17 cellular contexts compared by ENCODE assay signal in the genomic region with DNA sequence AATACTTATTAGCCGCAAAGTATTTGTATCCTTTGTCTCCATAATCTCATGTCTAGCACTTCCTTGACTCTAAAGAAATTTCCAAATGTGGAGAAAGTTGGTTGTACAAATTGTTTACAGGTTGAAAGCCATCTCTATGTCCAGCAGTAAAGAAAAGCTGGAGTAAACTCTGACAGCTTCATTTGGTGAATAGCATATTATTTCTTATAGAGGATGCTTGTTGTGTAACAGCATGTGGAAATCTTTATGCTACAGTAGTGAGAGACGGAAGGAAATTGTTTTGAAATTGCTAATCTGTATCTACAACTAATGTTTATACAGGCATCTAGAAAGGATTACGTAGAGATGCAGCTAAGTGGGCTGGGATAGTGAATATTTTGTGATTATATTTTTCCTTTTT.
DNase-seq lines count a peak whose midpoint lies in the region; ATAC-seq and TF ChIP-seq lines count a peak whose summit lies in the region.
"Had no signal": no experiment of that assay in that cellular context is flagged by ENCODE, and none has a peak within 500 bp of the region (broad histone marks: within the 10 kb centered on the region; RNA-seq: fewer than 3 reads in every experiment).

No MANE protein-coding gene starts in this region.

- TF ChIP-seq CTCF in A673 (conservative IDR thresholded peaks at IDR 0.05; ENCODE audit: low read depth, low read length) (no peak), left ventricle myocardium inferior (IDR thresholded peaks at IDR 0.05; ENCODE audit: borderline replicate concordance) (no peak)
- no peak for TF ChIP-seq CTCF in CD4-positive, alpha-beta T cell (IDR thresholded peaks at IDR 0.05)

- peaks cover 22% of the 10 kb centered on the region for H3K4me1 Mint-ChIP-seq in CD4-positive, alpha-beta T cell (ENCODE audit: low read depth)
- H3K4me1 Mint-ChIP-seq: immature natural killer cell had no signal

- H3K27ac ChIP-seq in A673 (ENCODE audit: low read depth, low read length, poor library complexity, severe bottlenecking) (no peak overlapping the region), left ventricle myocardium inferior (replicated peaks) (no peak overlapping the region)
- no peak overlapping the region for H3K27ac ChIP-seq in CD4-positive, alpha-beta T cell (ENCODE audit: low read depth, low read length)
- H3K27ac ChIP-seq: SK-N-MC, testis had no signal

- no peaks in the 10 kb centered on the region for H3K9me3 Mint-ChIP-seq in CD4-positive, alpha-beta T cell
- H3K9me3 Mint-ChIP-seq: effector memory CD8-positive, alpha-beta T cell; immature natural killer cell had no signal

- peak; percentile 31 for DNase-seq in A673 (ENCODE audit: low spot score)
- DNase-seq in CD4-positive, alpha-beta T cell = no peak
- DNase-seq in adipocyte (ENCODE audit: low read depth) = peak; percentile 87
- DNase-seq in glomerular endothelial cell (ENCODE audit: extremely low read depth, low read depth, low spot score) = peak; percentile 80
- no peak for DNase-seq in posterior cingulate gyrus
- no peak for DNase-seq in cerebellum (ENCODE audit: low spot score)
- no peak for DNase-seq in activated CD4-positive, CD25-positive, alpha-beta regulatory T cell treated with anti-CD3 and anti-CD28 coated beads, Interleukin-2, amount 50 U/mL, for 72 hours
- DNase-seq in left ventricle myocardium inferior = no peak
- DNase-seq: body of pancreas; effector memory CD8-positive, alpha-beta T cell; immature natural killer cell; KBM-7; NCI-H187; stimulated activated CD4-positive, alpha-beta T cell treated with anti-CD3 and anti-CD28 coated beads, Interleukin-4, amount 100 ng/mL, for 24 hours; testis had no signal

- no peak overlapping the region for H3K9ac ChIP-seq in adipocyte (ENCODE audit: low read length)

- H3K27ac Mint-ChIP-seq in CD4-positive, alpha-beta T cell = peak overlapping the region; percentile 8
- H3K27ac Mint-ChIP-seq: B cell had no signal

- H3K27me3 Mint-ChIP-seq in CD4-positive, alpha-beta T cell = no peaks in the 10 kb centered on the region
- H3K27me3 Mint-ChIP-seq: B cell; effector memory CD8-positive, alpha-beta T cell had no signal

- peaks cover 76% of the 10 kb centered on the region for H3K36me3 ChIP-seq in A673 (ENCODE audit: insufficient read depth, low read length, poor library complexity, severe bottlenecking)
- H3K36me3 ChIP-seq in adipocyte (ENCODE audit: control insufficient read depth, insufficient read depth, low read length, severe bottlenecking) = peaks cover 92% of the 10 kb centered on the region
- peaks cover 93% of the 10 kb centered on the region for H3K36me3 ChIP-seq in left ventricle myocardium inferior

- H3K4me3 Mint-ChIP-seq in CD4-positive, alpha-beta T cell = no peak overlapping the region
- H3K4me3 Mint-ChIP-seq: B cell; effector memory CD8-positive, alpha-beta T cell; immature natural killer cell had no signal

- intact Hi-C loops in A673 (cut with micrococcal nuclease; ENCODE audit: unreplicated experiment) (no loop called here), posterior cingulate gyrus (cut with DNase I) (no loop called here), left ventricle myocardium inferior (cut with micrococcal nuclease) (no loop called here)
- intact Hi-C loops in CD4-positive, alpha-beta T cell (cut with DNase I, micrococcal nuclease) = no loop called here

- no TSS peak for BruUV-seq in A673 (replicated peaks; lab: Mats Ljungman, UMichigan)

- H3K4me3 ChIP-seq in A673 (ENCODE audit: low read depth, low read length, poor library complexity, severe bottlenecking) = no peak overlapping the region
- no peak overlapping the region for H3K4me3 ChIP-seq in adipocyte (ENCODE audit: low read length)
- H3K4me3 ChIP-seq in left ventricle myocardium inferior = no peak overlapping the region
- H3K4me3 ChIP-seq: body of pancreas, SK-N-MC, testis had no signal

- POLR2A ChIA-PET in A673 (lab: Charles Lee; ENCODE audit: low non-redundant PET) = no interaction called here
- POLR2A ChIA-PET in CD4-positive, alpha-beta T cell (lab: Charles Lee) = no interaction called here

- CTCF ChIA-PET in A673 (lab: Charles Lee) = interaction anchor here (0.6 kb wide), 1 partner anchor 578 kb away, joined by 3 read pairs; no protein-coding TSS in a partner anchor
- CTCF ChIA-PET in CD4-positive, alpha-beta T cell (lab: Charles Lee) = no interaction called here

- H3K4me1 ChIP-seq in A673 (ENCODE audit: insufficient read depth, low read length, poor library complexity, severe bottlenecking) = peaks cover 16% of the 10 kb centered on the region
- no peaks in the 10 kb centered on the region for H3K4me1 ChIP-seq in adipocyte (ENCODE audit: control insufficient read depth, insufficient read depth, low read length)
- H3K4me1 ChIP-seq in left ventricle myocardium inferior = no peaks in the 10 kb centered on the region
- H3K4me1 ChIP-seq: testis had no signal

- no peaks in the 10 kb centered on the region for H3K27me3 ChIP-seq in A673 (replicated peaks; ENCODE audit: insufficient read depth, low read depth, low read length, poor library complexity)
- H3K27me3 ChIP-seq in CD4-positive, alpha-beta T cell (ENCODE audit: control insufficient read depth, insufficient read depth, low read length) = no peaks in the 10 kb centered on the region
- no peaks in the 10 kb centered on the region for H3K27me3 ChIP-seq in adipocyte (replicated peaks; ENCODE audit: control insufficient read depth, insufficient read depth, low read length)
- H3K27me3 ChIP-seq in left ventricle myocardium inferior (ENCODE audit: low read depth) = no peaks in the 10 kb centered on the region
- H3K27me3 ChIP-seq: body of pancreas, testis had no signal

- H3K9me3 ChIP-seq in A673 (ENCODE audit: low read depth, low read length, poor library complexity, severe bottlenecking) (no peaks in the 10 kb centered on the region), adipocyte (ENCODE audit: control insufficient read depth, low read length) (no peaks in the 10 kb centered on the region), left ventricle myocardium inferior (replicated peaks) (no peaks in the 10 kb centered on the region)
- H3K9me3 ChIP-seq in CD4-positive, alpha-beta T cell (ENCODE audit: control insufficient read depth, low read length) = no peaks in the 10 kb centered on the region
- H3K9me3 ChIP-seq: body of pancreas, testis had no signal

- peaks cover 92% of the 10 kb centered on the region for H3K36me3 Mint-ChIP-seq in CD4-positive, alpha-beta T cell (ENCODE audit: low read depth)

- ATAC-seq in CD4-positive, alpha-beta T cell (ENCODE audit: poor library complexity) = no peak
- ATAC-seq: body of pancreas; effector memory CD8-positive, alpha-beta T cell had no signal

Comparison
In these comparisons a context has a peak if more than half of its experiments do, and no peak if none do; other contexts are left out.
1. DNase-seq: peak in A673 (single experiment), adipocyte (single experiment) and glomerular endothelial cell (single experiment); none in CD4-positive, alpha-beta T cell (0 of 10), posterior cingulate gyrus (0 of 10), cerebellum (single experiment), activated CD4-positive, CD25-positive, alpha-beta regulatory T cell treated with anti-CD3 and anti-CD28 coated beads, Interleukin-2, amount 50 U/mL, for 72 hours (single experiment) and left ventricle myocardium inferior (single experiment).